Comparison of ENCODE assay signal across 11 cellular contexts in genomic region chr17:81230043-81230820, GRCh38. TPM values are rescaled to one million over a fixed set of nuclear protein-coding genes. Genes with fewer than 3 reads are reported as not detected.
DNase-seq lines count a peak whose midpoint lies in the region; ATAC-seq, FAIRE-seq and TF ChIP-seq lines count a peak whose summit lies in the region.
"Had no signal": no experiment of that assay in that cellular context is flagged by ENCODE, and none has a peak within 500 bp of the region (broad histone marks: within the 10 kb centered on the region; RNA-seq: fewer than 3 reads in every experiment).

No MANE protein-coding gene starts in this region.

- no peak overlapping the region for H3K4me3 Mint-ChIP-seq in Caco-2 (ENCODE audit: unreplicated experiment)

- no peak for TF ChIP-seq POLR2A in GM12878 (IDR thresholded peaks at IDR 0.05; ENCODE audit: low read depth, low read length)
- TF ChIP-seq POLR2A in suprapubic skin (IDR thresholded peaks at IDR 0.05), result no peak

- WGBS in GM12878 (ENCODE audit: insufficient coverage, insufficient replicate concordance, low lambda C conversion rate, missing lambda C conversion rate), result 72% methylated on average over 25 of the region's 26 CpGs
- WGBS in liver, result 94% methylated on average over 26 of the region's 26 CpGs
- WGBS in suprapubic skin, result 87% methylated on average over 22 of the region's 26 CpGs

- in situ Hi-C loops in GM12878 (cut with MboI), result loop anchor here (25.0 kb wide), 1 partner anchor 218 kb away; no protein-coding TSS in a partner anchor

- H3K4me3 ChIP-seq in Caco-2 (ENCODE audit: low read depth, low read length), result no peak overlapping the region
- H3K4me3 ChIP-seq in HFF-Myc (replicated peaks; ENCODE audit: low read depth, low read length), result no peak overlapping the region
- no peak overlapping the region for H3K4me3 ChIP-seq in GM12878
- H3K4me3 ChIP-seq in liver (ENCODE audit: low read depth in 1 of 3, low read length in 3 of 3), result no peak overlapping the region
- no peak overlapping the region for H3K4me3 ChIP-seq in suprapubic skin
- H3K4me3 ChIP-seq: dorsolateral prefrontal cortex, thoracic aorta had no signal

- H3K4me2 ChIP-seq in GM12878 (ENCODE audit: control insufficient read depth, insufficient read depth), result no peak overlapping the region

- H3K79me2 ChIP-seq in GM12878 (ENCODE audit: control insufficient read depth, insufficient read depth, low read length), result no peaks in the 10 kb centered on the region

- RAD21 ChIA-PET in GM12878 (lab: Charles Lee; ENCODE audit: unreplicated experiment), result interaction anchor here (0.7 kb wide), 1 partner anchor 86 kb away, joined by 3 read pairs; no protein-coding TSS in a partner anchor

- intact Hi-C loops in Caco-2 (cut with micrococcal nuclease; ENCODE audit: unreplicated experiment) (no loop called here), GM12878 (cut with micrococcal nuclease; ENCODE audit: unreplicated experiment) (no loop called here)

- H3K36me3 ChIP-seq in Caco-2 (ENCODE audit: control insufficient read depth, insufficient read depth, low read length) (peaks cover 5% of the 10 kb centered on the region), GM12878 (ENCODE audit: control insufficient read depth in 2 of 2, insufficient read depth in 2 of 2, low read length in 1 of 2) (peaks cover 4 to 12% of the 10 kb centered on the region in 2 experiments; a peak in 3 of 4 replicates), liver (ENCODE audit: control insufficient read depth in 4 of 4, insufficient read depth in 3 of 4, low read depth in 1 of 4, low read length in 3 of 4) (peaks cover 5 to 33% (median 13%) of the 10 kb centered on the region in 4 donors), suprapubic skin (peaks cover 56% of the 10 kb centered on the region)

- no peak for ATAC-seq in GM12878
- ATAC-seq in HG03565 (IDR thresholded peaks at IDR 0.05; ENCODE audit: unreplicated experiment), result no peak
- no peak for ATAC-seq in HG03439 (IDR thresholded peaks at IDR 0.05; ENCODE audit: unreplicated experiment)
- no peak for ATAC-seq in HG02678 (IDR thresholded peaks at IDR 0.05; ENCODE audit: unreplicated experiment)

- no peak for FAIRE-seq in GM12878 (lab: Jason Lieb, UNC)

- POLR2A ChIA-PET in Caco-2 (lab: Charles Lee) (no interaction called here), GM12878 (lab: Charles Lee) (no interaction called here)

- CTCF ChIA-PET in Caco-2 (lab: Charles Lee), result interaction anchor here (1.3 kb wide), 1 partner anchor 87 kb away, joined by 3 read pairs; no protein-coding TSS in a partner anchor
- CTCF ChIA-PET in GM12878 (lab: Yijun Ruan, JAX), result interaction anchor here (0.7 to 0.9 kb wide), 2 partner anchors 9 to 85 kb away, joined by 3 read pairs; partner anchors contain the start of genes NDUFAF8 and TEPSIN

- TF ChIP-seq RAD21 in GM12878 (IDR thresholded peaks at IDR 0.05; ENCODE audit: insufficient read depth, low read depth, low read length), result peak; percentile 48
- no peak for TF ChIP-seq RAD21 in liver (IDR thresholded peaks at IDR 0.05)

- no peaks in the 10 kb centered on the region for H4K20me1 ChIP-seq in GM12878 (ENCODE audit: control insufficient read depth, insufficient read depth)

- TF ChIP-seq EP300 in GM12878 (IDR thresholded peaks at IDR 0.05; ENCODE audit: borderline replicate concordance in 1 of 2, control insufficient read depth in 1 of 2, low read depth in 2 of 2, low read length in 2 of 2) (no peak), suprapubic skin (IDR thresholded peaks at IDR 0.05) (no peak)

- H3K27me3 ChIP-seq in Caco-2 (replicated peaks; ENCODE audit: control insufficient read depth, insufficient read depth, low read length) (no peaks in the 10 kb centered on the region), GM12878 (replicated peaks in 1 of 2; ENCODE audit: control insufficient read depth in 2 of 2, insufficient read depth in 2 of 2, low read length in 1 of 2) (no peaks in the 10 kb centered on the region), liver (ENCODE audit: control insufficient read depth in 4 of 4, insufficient read depth in 4 of 4, low read length in 3 of 4) (no peaks in the 10 kb centered on the region), suprapubic skin (no peaks in the 10 kb centered on the region)
- H3K27me3 ChIP-seq: dorsolateral prefrontal cortex had no signal

- H2AFZ ChIP-seq in GM12878 (ENCODE audit: control insufficient read depth, low read depth, low read length), result no peak overlapping the region

- SMC1A ChIA-PET in GM12878 (lab: Charles Lee; ENCODE audit: uncharacterized antibody, unreplicated experiment), result interaction anchor here (0.9 kb wide), 1 partner anchor 8 kb away, joined by 3 read pairs; the partner anchor contains the start of genes NDUFAF8 and TEPSIN

- TF ChIP-seq CTCF in Caco-2 (IDR thresholded peaks at IDR 0.05; ENCODE audit: insufficient read depth in 1 of 2, low read depth in 1 of 2, low read length in 1 of 2, severe bottlenecking in 1 of 2, unreplicated experiment in 1 of 2) (peak; percentile 17 to 48), HFF-Myc (IDR thresholded peaks at IDR 0.05; ENCODE audit: low read depth, low read length, missing control alignments) (peak; percentile 39), GM12878 (IDR thresholded peaks at IDR 0.05 in 2 of 3, conservative IDR thresholded peaks at IDR 0.05 in 1 of 3; ENCODE audit: control insufficient read depth in 2 of 3, extremely low read depth in 1 of 3, insufficient read depth in 1 of 3, low read depth in 3 of 3, low read length in 3 of 3) (peak in 2 of 3 experiments; percentile 1 to 32; a peak in 2 of 6 replicates), liver (IDR thresholded peaks at IDR 0.05; ENCODE audit: low read depth, low read length, missing input control) (peak; percentile 22), suprapubic skin (IDR thresholded peaks at IDR 0.05) (peak in 1 of 2 donors; percentile 13)

- no peak overlapping the region for H3K27ac ChIP-seq in GM12878 (ENCODE audit: control insufficient read depth, insufficient read depth)
- no peak overlapping the region for H3K27ac ChIP-seq in liver (ENCODE audit: low read depth in 1 of 2, low read length in 2 of 2)
- no peak overlapping the region for H3K27ac ChIP-seq in suprapubic skin
- H3K27ac ChIP-seq: thoracic aorta had no signal

- H3K9me3 ChIP-seq in Caco-2 (0 out of 2 replicates have a peak, but pooled peaks cover 3% of the 10 kb centered on the region), GM12878 (replicated peaks; ENCODE audit: control insufficient read depth, insufficient read depth, low read length) (no peaks in the 10 kb centered on the region), liver (ENCODE audit: control insufficient read depth in 4 of 4, low read length in 3 of 4) (no peaks in the 10 kb centered on the region), suprapubic skin (no peaks in the 10 kb centered on the region)
- H3K9me3 ChIP-seq: thoracic aorta had no signal

- no peaks in the 10 kb centered on the region for H3K9me3 Mint-ChIP-seq in Caco-2 (ENCODE audit: unreplicated experiment)

- no peaks in the 10 kb centered on the region for H3K27me3 Mint-ChIP-seq in Caco-2 (ENCODE audit: insufficient read depth, unreplicated experiment)

- H3K9ac ChIP-seq in GM12878 (ENCODE audit: control insufficient read depth, insufficient read depth, low read length), result no peak overlapping the region
- no peak overlapping the region for H3K9ac ChIP-seq in liver (ENCODE audit: low read depth in 1 of 2, low read length in 2 of 2)

- H3K4me1 Mint-ChIP-seq in Caco-2 (ENCODE audit: low read depth, unreplicated experiment), result peaks cover 10% of the 10 kb centered on the region

- DNase-seq in Caco-2 (no peak), HFF-Myc (ENCODE audit: extremely low read depth, low read depth) (no peak), GM12878 (ENCODE audit: low read depth, low spot score) (no peak), suprapubic skin (ENCODE audit: low spot score in 2 of 2) (no peak)
- DNase-seq: kidney glomerular epithelial cell had no signal

- H3K4me1 ChIP-seq in Caco-2 (peaks cover 15% of the 10 kb centered on the region), GM12878 (ENCODE audit: control insufficient read depth, insufficient read depth, low read length) (peaks cover 14% of the 10 kb centered on the region), liver (ENCODE audit: control insufficient read depth in 4 of 4, insufficient read depth in 4 of 4, low read length in 3 of 4) (peaks cover 0 to 7% (median 0%) of the 10 kb centered on the region in 4 donors), suprapubic skin (no peaks in the 10 kb centered on the region)

- H3K36me3 Mint-ChIP-seq in Caco-2 (ENCODE audit: insufficient read depth, unreplicated experiment), result peaks cover 30% of the 10 kb centered on the region

- no TSS peak for BruUV-seq in Caco-2 (replicated peaks; lab: Mats Ljungman, UMichigan)
- no TSS peak for BruUV-seq in GM12878 (replicated peaks; lab: Mats Ljungman, UMichigan)

- H3K27ac Mint-ChIP-seq in Caco-2 (ENCODE audit: unreplicated experiment), result no peak overlapping the region

RNA-seq across cellular contexts. Expression of gene CEP131, which starts 7.5 kb away (rescaled TPM):
- total RNA-seq in Caco-2 (2022) (28.4 and 29.4 TPM in 2 replicates), GM12878 (2014; rRNA removed) (8.0 and 10.2 TPM in 2 replicates), GM12878 (2014; rRNA removed; fragmentation: Illumina TruSeq; extraction: Trizol) (3.0 and 3.3 TPM in 2 replicates), GM12878 (2021) (15.2 and 17.3 TPM in 2 replicates), liver (1 to 10 TPM; 2.4 to 6.3 TPM), suprapubic skin (1 to 10 TPM; 4.2 to 9.5 (median 8.0) TPM)
- total RNA-seq in GM12878 (2013; cell fraction: nucleolus; rRNA removed), result 11.0 and 14.3 TPM in 2 replicates
- polyA plus RNA-seq in GM12878 (2011; ENCODE audit: low read depth), result 2.8 TPM
- polyA plus RNA-seq in GM12878 (2011; rRNA removed) (1.3 and 2.9 TPM in 2 replicates), GM12878 (2014; fragmentation: Illumina TruSeq; extraction: Trizol) (0.17 and 1.3 TPM in 2 replicates), GM12878 (2014; fragmentation: Nextera tagmentation; extraction: Ambion mirVana) (under 1 TPM; 0.05 to 0.64 TPM), GM12878 (2014; rRNA removed) (13.7 and 16.6 TPM in 2 replicates), GM12878 (2016; fragmentation: Nextera tagmentation; extraction: Ambion mirVana) (10 to 100 TPM; 14.1 to 14.3 TPM), liver (1 to 10 TPM in 1 of 2 donors, under 1 TPM in 1; 0.71 to 2.0 TPM)
- 3.6 and 6.3 TPM in 2 replicates for polyA plus RNA-seq in GM12878 (2011; cell fraction: cytosol; rRNA removed)
- 20.6 and 36.0 TPM in 2 replicates for polyA plus RNA-seq in GM12878 (2011; cell fraction: nucleus; rRNA removed)
- polyA plus RNA-seq in GM12878 (2012), result 9.0 and 10.9 TPM in 2 replicates
- 1.1 and 3.3 TPM in 2 replicates for polyA minus RNA-seq in GM12878 (2011; rRNA and poly(A)+ RNA removed)
- polyA minus RNA-seq in GM12878 (2011; cell fraction: cytosol; rRNA and poly(A)+ RNA removed), result 6.8 TPM in 2 replicates
- 3.3 and 7.2 TPM in 2 replicates for polyA minus RNA-seq in GM12878 (2011; cell fraction: nucleus; rRNA and poly(A)+ RNA removed)

RNA-seq across cellular contexts. Expression of gene TEPSIN, which starts 8.6 kb away (rescaled TPM):
- total RNA-seq in Caco-2 (2022), result 38.7 and 40.3 TPM in 2 replicates
- 73.0 and 82.8 TPM in 2 replicates for total RNA-seq in GM12878 (2013; cell fraction: nucleolus; rRNA removed)
- total RNA-seq in GM12878 (2014; rRNA removed), result 14.6 and 15.9 TPM in 2 replicates
- 4.5 and 4.8 TPM in 2 replicates for total RNA-seq in GM12878 (2014; rRNA removed; fragmentation: Illumina TruSeq; extraction: Trizol)
- 26.7 and 35.3 TPM in 2 replicates for total RNA-seq in GM12878 (2021)
- 6.1 TPM for polyA plus RNA-seq in GM12878 (2011; ENCODE audit: low read depth)
- 5.4 and 10.2 TPM in 2 replicates for polyA plus RNA-seq in GM12878 (2011; rRNA removed)
- polyA plus RNA-seq in GM12878 (2011; cell fraction: cytosol; rRNA removed), result 12.9 and 26.8 TPM in 2 replicates
- 286 and 400 TPM in 2 replicates for polyA plus RNA-seq in GM12878 (2011; cell fraction: nucleus; rRNA removed)
- 18.3 and 24.7 TPM in 2 replicates for polyA plus RNA-seq in GM12878 (2012)
- 2.7 and 5.8 TPM in 2 replicates for polyA plus RNA-seq in GM12878 (2014; fragmentation: Illumina TruSeq; extraction: Trizol)
- 1 to 10 TPM in 1 of 2 experiments, under 1 TPM in 1; 0.87 to 1.6 TPM for polyA plus RNA-seq in GM12878 (2014; fragmentation: Nextera tagmentation; extraction: Ambion mirVana)
- 36.7 and 39.3 TPM in 2 replicates for polyA plus RNA-seq in GM12878 (2014; rRNA removed)
- 1 to 10 TPM; 3.1 to 3.7 TPM for polyA plus RNA-seq in GM12878 (2016; fragmentation: Nextera tagmentation; extraction: Ambion mirVana)
- 9.4 and 15.3 TPM in 2 replicates for polyA minus RNA-seq in GM12878 (2011; rRNA and poly(A)+ RNA removed)
- 5.8 and 11.0 TPM in 2 replicates for polyA minus RNA-seq in GM12878 (2011; cell fraction: cytosol; rRNA and poly(A)+ RNA removed)
- 50.7 and 71.4 TPM in 2 replicates for polyA minus RNA-seq in GM12878 (2011; cell fraction: nucleus; rRNA and poly(A)+ RNA removed)
- total RNA-seq in liver, result 10 to 100 TPM in 1 of 2 donors, 1 to 10 TPM in 1; 10.0 to 22.9 TPM
- polyA plus RNA-seq in liver, result 10 to 100 TPM in 1 of 2 donors, 1 to 10 TPM in 1; 3.2 to 11.4 TPM
- total RNA-seq in suprapubic skin, result 10 to 100 TPM; 43.0 to 94.5 (median 55.3) TPM

RNA-seq across cellular contexts. Expression of gene NDUFAF8, which starts 8.9 kb away (rescaled TPM):
- total RNA-seq in Caco-2 (2022), result 65.0 and 66.7 TPM in 2 replicates
- 43.1 and 61.9 TPM in 2 replicates for total RNA-seq in GM12878 (2013; cell fraction: nucleolus; rRNA removed)
- total RNA-seq in GM12878 (2014; rRNA removed), result 97.9 and 107 TPM in 2 replicates
- 91.4 and 105 TPM in 2 replicates for total RNA-seq in GM12878 (2014; rRNA removed; fragmentation: Illumina TruSeq; extraction: Trizol)
- 95.6 and 99.9 TPM in 2 replicates for total RNA-seq in GM12878 (2021)
- 142 TPM for polyA plus RNA-seq in GM12878 (2011; ENCODE audit: low read depth)
- polyA plus RNA-seq in GM12878 (2011; rRNA removed), result 140 and 160 TPM in 2 replicates
- 73.5 and 95.5 TPM in 2 replicates for polyA plus RNA-seq in GM12878 (2011; cell fraction: cytosol; rRNA removed)
- 77.4 and 78.7 TPM in 2 replicates for polyA plus RNA-seq in GM12878 (2011; cell fraction: nucleus; rRNA removed)
- polyA plus RNA-seq in GM12878 (2012), result 85.0 and 88.2 TPM in 2 replicates
- polyA plus RNA-seq in GM12878 (2014; fragmentation: Illumina TruSeq; extraction: Trizol), result 36.2 and 53.0 TPM in 2 replicates
- 10 to 100 TPM; 22.0 to 71.5 TPM for polyA plus RNA-seq in GM12878 (2014; fragmentation: Nextera tagmentation; extraction: Ambion mirVana)
- 122 and 133 TPM in 2 replicates for polyA plus RNA-seq in GM12878 (2014; rRNA removed)
- 100 to 1,000 TPM; 295 to 307 TPM for polyA plus RNA-seq in GM12878 (2016; fragmentation: Nextera tagmentation; extraction: Ambion mirVana)
- polyA minus RNA-seq in GM12878 (2011; rRNA and poly(A)+ RNA removed), result 16.9 and 31.7 TPM in 2 replicates
- 10.7 and 11.9 TPM in 2 replicates for polyA minus RNA-seq in GM12878 (2011; cell fraction: cytosol; rRNA and poly(A)+ RNA removed)
- 7.6 and 17.1 TPM in 2 replicates for polyA minus RNA-seq in GM12878 (2011; cell fraction: nucleus; rRNA and poly(A)+ RNA removed)
- total RNA-seq in liver, result 10 to 100 TPM in 1 of 2 donors, 1 to 10 TPM in 1; 8.3 to 11.6 TPM
- 10 to 100 TPM; 19.3 to 67.4 TPM for polyA plus RNA-seq in liver
- 10 to 100 TPM; 17.8 to 39.4 (median 25.9) TPM for total RNA-seq in suprapubic skin
